17 cellular contexts compared by ENCODE assay signal in the genomic region with DNA sequence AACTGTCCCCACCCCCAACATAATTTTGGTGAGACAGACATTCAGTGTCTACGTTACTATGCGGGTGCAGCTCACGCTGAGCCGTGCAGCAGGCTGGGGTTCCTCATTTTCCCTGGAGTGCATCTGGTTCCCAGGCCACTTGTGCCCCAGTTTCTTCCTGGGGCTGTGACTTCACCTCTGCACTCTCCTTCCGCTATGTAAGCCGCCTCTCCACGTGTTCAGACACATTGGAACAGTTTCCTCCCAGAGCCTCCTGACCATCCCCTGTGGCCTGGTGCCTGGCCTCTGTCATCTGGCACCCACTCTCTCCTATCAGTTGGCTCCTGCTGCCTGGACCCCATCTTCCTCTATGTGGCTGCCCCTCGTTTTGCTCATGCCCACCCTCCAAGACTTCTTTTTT. TPM values are rescaled to one million over a fixed set of nuclear protein-coding genes. Genes with fewer than 3 reads are reported as not detected.
DNase-seq lines count a peak whose midpoint lies in the region; ATAC-seq, FAIRE-seq and TF ChIP-seq lines count a peak whose summit lies in the region.
"Had no signal": no experiment of that assay in that cellular context is flagged by ENCODE, and none has a peak within 500 bp of the region (broad histone marks: within the 10 kb centered on the region; RNA-seq: fewer than 3 reads in every experiment).

No MANE protein-coding gene starts in this region.

- H3K27me3 Mint-ChIP-seq in CD14-positive monocyte (ENCODE audit: low read depth in 3 of 3): peaks cover 2 to 6% (median 2%) of the 10 kb centered on the region in 3 donors

- H3K4me3 Mint-ChIP-seq in CD14-positive monocyte: peak overlapping the region in 1 of 2 donors; percentile 43
- H3K4me3 Mint-ChIP-seq: CD8-positive, alpha-beta memory T cell had no signal

- no peaks in the 10 kb centered on the region for H3K9me3 ChIP-seq in lower lobe of right lung

- no peaks in the 10 kb centered on the region for H3K36me3 Mint-ChIP-seq in CD14-positive monocyte
- H3K36me3 Mint-ChIP-seq: CD8-positive, alpha-beta memory T cell had no signal

- H3K27ac Mint-ChIP-seq in CD14-positive monocyte: peak overlapping the region in 3 of 7 donors; percentile 26 to 51 (median 46)
- H3K27ac Mint-ChIP-seq: CD8-positive, alpha-beta memory T cell had no signal

- H3K9me3 Mint-ChIP-seq in CD14-positive monocyte: no peaks in the 10 kb centered on the region
- H3K9me3 Mint-ChIP-seq: CD8-positive, alpha-beta memory T cell had no signal

- H3K36me3 ChIP-seq in bronchial epithelial cell (ENCODE audit: control insufficient read depth, insufficient read depth, low read length): no peaks in the 10 kb centered on the region
- no peaks in the 10 kb centered on the region for H3K36me3 ChIP-seq in lower lobe of right lung

- intact Hi-C loops in CD14-positive monocyte (cut with micrococcal nuclease) (no loop called here), lower lobe of right lung (cut with DNase I) (no loop called here)

- peak; percentile 35 to 48 for ATAC-seq in lower lobe of right lung
- ATAC-seq in GM18502 (IDR thresholded peaks at IDR 0.05; ENCODE audit: poor library complexity, unreplicated experiment): no peak
- no peak for ATAC-seq in GM19455 (IDR thresholded peaks at IDR 0.05; ENCODE audit: unreplicated experiment)
- ATAC-seq: PC-3 had no signal

- DNase-seq in CD14-positive monocyte (ENCODE audit: low spot score) (peak; percentile 78), KBM-7 (peak; percentile 42), bronchial epithelial cell (ENCODE audit: low read depth) (peak; percentile 22), lower lobe of right lung (peak; percentile 76), DMS153 treated with DMSO at 0.1 percent for 48 hours (lab: John Stamatoyannopoulos, UW; ENCODE audit: unreplicated experiment) (no peak)
- no peak for DNase-seq in activated CD4-positive, CD25-positive, alpha-beta regulatory T cell treated with anti-CD3 and anti-CD28 coated beads, Interleukin-2, amount 50 U/mL, for 72 hours
- DNase-seq: CD8-positive, alpha-beta memory T cell; H7; NCI-H1694; NCI-H2107; NCI-H345; NCI-H526 treated with DMSO at 0.1 percent for 48 hours; NK-92 treated with Interleukin-12 subunit alpha and Interleukin-12 subunit beta, amount 100 ng/mL, for 24 hours; PC-3 had no signal

- H3K4me1 ChIP-seq in lower lobe of right lung: peaks cover 15% of the 10 kb centered on the region

- TF ChIP-seq CTCF in CD14-positive monocyte (IDR thresholded peaks at IDR 0.05): no peak
- no peak for TF ChIP-seq CTCF in bronchial epithelial cell (IDR thresholded peaks at IDR 0.05; ENCODE audit: insufficient read depth, low read length, severe bottlenecking)
- no peak for TF ChIP-seq CTCF in lower lobe of right lung (IDR thresholded peaks at IDR 0.05)

- H3K4me3 ChIP-seq in bronchial epithelial cell (ENCODE audit: low read depth, low read length) (no peak overlapping the region), lower lobe of right lung (no peak overlapping the region)
- H3K4me3 ChIP-seq: SK-N-MC had no signal

- H3K27ac ChIP-seq in lower lobe of right lung: no peak overlapping the region
- H3K27ac ChIP-seq: SK-N-MC had no signal

- in situ Hi-C loops in KBM-7 (cut with MboI; ENCODE audit: low pct_unique_long_range_greater_than_20kb, low sequenced_read_pairs): no loop called here

- no peak for FAIRE-seq in bronchial epithelial cell (lab: Jason Lieb, UNC)

- H3K4me1 Mint-ChIP-seq in CD14-positive monocyte: peaks cover 16% of the 10 kb centered on the region
- H3K4me1 Mint-ChIP-seq: CD8-positive, alpha-beta memory T cell had no signal

- H3K27me3 ChIP-seq in bronchial epithelial cell (ENCODE audit: control insufficient read depth, insufficient read depth, low read length) (no peaks in the 10 kb centered on the region), lower lobe of right lung (ENCODE audit: low read depth) (no peaks in the 10 kb centered on the region)

RNA-seq across cellular contexts. Expression of a gene that starts 46.2 kb away (rescaled TPM):
- polyA plus RNA-seq in CD14-positive monocyte: not detected
- total RNA-seq in bronchial epithelial cell (12.4 and 15.5 TPM in 2 replicates), lower lobe of right lung (19.4 TPM)
- total RNA-seq: CD8-positive, alpha-beta memory T cell had no signal
- polyA plus RNA-seq: CD8-positive, alpha-beta memory T cell had no signal

Comparison
In these comparisons a context has a peak if more than half of its experiments do, and no peak if none do; other contexts are left out.
1. DNase-seq: peak in CD14-positive monocyte (single experiment), KBM-7 (single experiment), bronchial epithelial cell (single experiment) and lower lobe of right lung (single experiment); none in activated CD4-positive, CD25-positive, alpha-beta regulatory T cell treated with anti-CD3 and anti-CD28 coated beads, Interleukin-2, amount 50 U/mL, for 72 hours (single experiment) and DMS153 treated with DMSO at 0.1 percent for 48 hours (single experiment).
2. ATAC-seq: peak in lower lobe of right lung (2 of 2); none in GM18502 (single experiment) and GM19455 (single experiment).